ENCODE assay signal across 1 cellular context in the genomic region with DNA sequence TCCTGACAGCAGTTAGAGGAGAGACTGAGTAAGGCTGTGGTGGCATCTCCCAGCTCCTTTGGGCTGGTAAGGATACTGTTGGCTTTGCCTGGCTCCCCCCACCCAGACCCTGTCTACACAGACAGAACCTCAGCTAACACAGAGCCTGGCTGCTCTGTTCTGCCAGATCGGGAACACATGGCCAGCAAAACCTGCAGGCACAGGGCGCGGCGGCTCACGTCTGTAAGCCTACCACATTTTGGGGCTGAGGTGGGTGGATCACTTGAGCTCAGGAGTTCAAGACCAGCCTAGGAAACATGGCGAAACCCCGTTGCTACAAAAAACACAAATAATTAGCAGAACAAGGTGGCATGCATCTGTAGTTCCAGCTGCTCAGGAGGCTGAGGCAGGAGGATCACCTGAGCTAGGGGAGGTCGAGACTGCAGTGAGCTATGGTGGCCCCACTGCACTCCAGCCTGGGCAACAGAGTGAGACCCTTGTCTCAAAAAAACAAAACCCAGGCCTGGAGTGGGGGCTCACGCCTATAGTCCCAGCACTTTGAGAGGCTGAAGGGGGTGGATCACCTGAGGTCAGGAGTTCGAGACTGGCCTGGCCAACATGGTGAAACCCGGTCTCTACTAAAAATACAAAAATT.
TF ChIP-seq lines count a peak whose summit lies in the region.

No MANE protein-coding gene starts in this region.

TF ChIP-seq in K562, 482 proteins besides CTCF, POLR2A, EP300 and RAD21:
- TF ChIP-seq, protein P1, sequence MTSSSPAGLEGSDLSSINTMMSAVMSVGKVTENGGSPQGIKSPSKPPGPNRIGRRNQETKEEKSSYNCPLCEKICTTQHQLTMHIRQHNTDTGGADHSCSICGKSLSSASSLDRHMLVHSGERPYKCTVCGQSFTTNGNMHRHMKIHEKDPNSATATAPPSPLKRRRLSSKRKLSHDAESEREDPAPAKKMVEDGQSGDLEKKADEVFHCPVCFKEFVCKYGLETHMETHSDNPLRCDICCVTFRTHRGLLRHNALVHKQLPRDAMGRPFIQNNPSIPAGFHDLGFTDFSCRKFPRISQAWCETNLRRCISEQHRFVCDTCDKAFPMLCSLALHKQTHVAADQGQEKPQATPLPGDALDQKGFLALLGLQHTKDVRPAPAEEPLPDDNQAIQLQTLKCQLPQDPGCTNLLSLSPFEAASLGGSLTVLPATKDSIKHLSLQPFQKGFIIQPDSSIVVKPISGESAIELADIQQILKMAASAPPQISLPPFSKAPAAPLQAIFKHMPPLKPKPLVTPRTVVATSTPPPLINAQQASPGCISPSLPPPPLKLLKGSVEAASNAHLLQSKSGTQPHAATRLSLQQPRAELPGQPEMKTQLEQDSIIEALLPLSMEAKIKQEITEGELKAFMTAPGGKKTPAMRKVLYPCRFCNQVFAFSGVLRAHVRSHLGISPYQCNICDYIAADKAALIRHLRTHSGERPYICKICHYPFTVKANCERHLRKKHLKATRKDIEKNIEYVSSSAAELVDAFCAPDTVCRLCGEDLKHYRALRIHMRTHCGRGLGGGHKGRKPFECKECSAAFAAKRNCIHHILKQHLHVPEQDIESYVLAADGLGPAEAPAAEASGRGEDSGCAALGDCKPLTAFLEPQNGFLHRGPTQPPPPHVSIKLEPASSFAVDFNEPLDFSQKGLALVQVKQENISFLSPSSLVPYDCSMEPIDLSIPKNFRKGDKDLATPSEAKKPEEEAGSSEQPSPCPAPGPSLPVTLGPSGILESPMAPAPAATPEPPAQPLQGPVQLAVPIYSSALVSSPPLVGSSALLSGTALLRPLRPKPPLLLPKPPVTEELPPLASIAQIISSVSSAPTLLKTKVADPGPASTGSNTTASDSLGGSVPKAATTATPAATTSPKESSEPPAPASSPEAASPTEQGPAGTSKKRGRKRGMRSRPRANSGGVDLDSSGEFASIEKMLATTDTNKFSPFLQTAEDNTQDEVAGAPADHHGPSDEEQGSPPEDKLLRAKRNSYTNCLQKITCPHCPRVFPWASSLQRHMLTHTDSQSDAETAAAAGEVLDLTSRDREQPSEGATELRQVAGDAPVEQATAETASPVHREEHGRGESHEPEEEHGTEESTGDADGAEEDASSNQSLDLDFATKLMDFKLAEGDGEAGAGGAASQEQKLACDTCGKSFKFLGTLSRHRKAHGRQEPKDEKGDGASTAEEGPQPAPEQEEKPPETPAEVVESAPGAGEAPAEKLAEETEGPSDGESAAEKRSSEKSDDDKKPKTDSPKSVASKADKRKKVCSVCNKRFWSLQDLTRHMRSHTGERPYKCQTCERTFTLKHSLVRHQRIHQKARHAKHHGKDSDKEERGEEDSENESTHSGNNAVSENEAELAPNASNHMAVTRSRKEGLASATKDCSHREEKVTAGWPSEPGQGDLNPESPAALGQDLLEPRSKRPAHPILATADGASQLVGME (CRISPR knock-in tag; IDR thresholded peaks at IDR 0.05), result peak; percentile 7; the same call in 1 of the 2 replicates
- no peak for TF ChIP-seq ZNF766 (CRISPR knock-in tag; conservative IDR thresholded peaks at IDR 0.05)
- TF ChIP-seq KDM5B (IDR thresholded peaks at IDR 0.05; ENCODE audit: insufficient replicate concordance, low read depth, low read length), result no peak
- TF ChIP-seq, protein P2, sequence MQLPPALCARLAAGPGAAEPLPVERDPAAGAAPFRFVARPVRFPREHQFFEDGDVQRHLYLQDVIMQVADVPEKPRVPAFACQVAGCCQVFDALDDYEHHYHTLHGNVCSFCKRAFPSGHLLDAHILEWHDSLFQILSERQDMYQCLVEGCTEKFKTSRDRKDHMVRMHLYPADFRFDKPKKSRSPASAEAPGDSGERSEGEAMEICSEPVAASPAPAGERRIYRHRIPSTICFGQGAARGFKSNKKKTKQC (CRISPR knock-in tag; IDR thresholded peaks at IDR 0.05), result 0 out of 2 replicates have a peak, but pooled peaks have one; percentile 15
- TF ChIP-seq CBX5 (IDR thresholded peaks at IDR 0.05; ENCODE audit: borderline replicate concordance, low read depth), result no peak
- TF ChIP-seq NEUROD1 (IDR thresholded peaks at IDR 0.05; ENCODE audit: borderline replicate concordance, low read depth, low read length, partially characterized antibody), result no peak
- TF ChIP-seq ZNF121 (CRISPR knock-in tag; conservative IDR thresholded peaks at IDR 0.05), result peak; percentile 61; the same call in 1 of the 2 replicates
- no peak for TF ChIP-seq BCL6 (CRISPR knock-in tag; IDR thresholded peaks at IDR 0.05)
- no peak for TF ChIP-seq EWSR1 (IDR thresholded peaks at IDR 0.05; ENCODE audit: borderline replicate concordance, low read depth, partially characterized antibody)
- TF ChIP-seq TAL1 (IDR thresholded peaks at IDR 0.05), result no peak
- no peak for TF ChIP-seq ELF4 (CRISPR knock-in tag; IDR thresholded peaks at IDR 0.05)
- no peak for TF ChIP-seq TEAD4 (IDR thresholded peaks at IDR 0.05; ENCODE audit: low read length)
- TF ChIP-seq TEAD4 (CRISPR knock-in tag; IDR thresholded peaks at IDR 0.05; ENCODE audit: borderline replicate concordance), result peak; percentile 14; the same call in 1 of the 2 replicates
- TF ChIP-seq, protein P3, sequence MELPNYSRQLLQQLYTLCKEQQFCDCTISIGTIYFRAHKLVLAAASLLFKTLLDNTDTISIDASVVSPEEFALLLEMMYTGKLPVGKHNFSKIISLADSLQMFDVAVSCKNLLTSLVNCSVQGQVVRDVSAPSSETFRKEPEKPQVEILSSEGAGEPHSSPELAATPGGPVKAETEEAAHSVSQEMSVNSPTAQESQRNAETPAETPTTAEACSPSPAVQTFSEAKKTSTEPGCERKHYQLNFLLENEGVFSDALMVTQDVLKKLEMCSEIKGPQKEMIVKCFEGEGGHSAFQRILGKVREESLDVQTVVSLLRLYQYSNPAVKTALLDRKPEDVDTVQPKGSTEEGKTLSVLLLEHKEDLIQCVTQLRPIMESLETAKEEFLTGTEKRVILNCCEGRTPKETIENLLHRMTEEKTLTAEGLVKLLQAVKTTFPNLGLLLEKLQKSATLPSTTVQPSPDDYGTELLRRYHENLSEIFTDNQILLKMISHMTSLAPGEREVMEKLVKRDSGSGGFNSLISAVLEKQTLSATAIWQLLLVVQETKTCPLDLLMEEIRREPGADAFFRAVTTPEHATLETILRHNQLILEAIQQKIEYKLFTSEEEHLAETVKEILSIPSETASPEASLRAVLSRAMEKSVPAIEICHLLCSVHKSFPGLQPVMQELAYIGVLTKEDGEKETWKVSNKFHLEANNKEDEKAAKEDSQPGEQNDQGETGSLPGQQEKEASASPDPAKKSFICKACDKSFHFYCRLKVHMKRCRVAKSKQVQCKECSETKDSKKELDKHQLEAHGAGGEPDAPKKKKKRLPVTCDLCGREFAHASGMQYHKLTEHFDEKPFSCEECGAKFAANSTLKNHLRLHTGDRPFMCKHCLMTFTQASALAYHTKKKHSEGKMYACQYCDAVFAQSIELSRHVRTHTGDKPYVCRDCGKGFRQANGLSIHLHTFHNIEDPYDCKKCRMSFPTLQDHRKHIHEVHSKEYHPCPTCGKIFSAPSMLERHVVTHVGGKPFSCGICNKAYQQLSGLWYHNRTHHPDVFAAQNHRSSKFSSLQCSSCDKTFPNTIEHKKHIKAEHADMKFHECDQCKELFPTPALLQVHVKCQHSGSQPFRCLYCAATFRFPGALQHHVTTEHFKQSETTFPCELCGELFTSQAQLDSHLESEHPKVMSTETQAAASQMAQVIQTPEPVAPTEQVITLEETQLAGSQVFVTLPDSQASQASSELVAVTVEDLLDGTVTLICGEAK (IDR thresholded peaks at IDR 0.05), result no peak
- TF ChIP-seq, protein P3 (CRISPR knock-in tag; IDR thresholded peaks at IDR 0.05), result no peak
- TF ChIP-seq HNRNPL (IDR thresholded peaks at IDR 0.05; ENCODE audit: low read depth, low read length), result no peak
- TF ChIP-seq, protein P4, sequence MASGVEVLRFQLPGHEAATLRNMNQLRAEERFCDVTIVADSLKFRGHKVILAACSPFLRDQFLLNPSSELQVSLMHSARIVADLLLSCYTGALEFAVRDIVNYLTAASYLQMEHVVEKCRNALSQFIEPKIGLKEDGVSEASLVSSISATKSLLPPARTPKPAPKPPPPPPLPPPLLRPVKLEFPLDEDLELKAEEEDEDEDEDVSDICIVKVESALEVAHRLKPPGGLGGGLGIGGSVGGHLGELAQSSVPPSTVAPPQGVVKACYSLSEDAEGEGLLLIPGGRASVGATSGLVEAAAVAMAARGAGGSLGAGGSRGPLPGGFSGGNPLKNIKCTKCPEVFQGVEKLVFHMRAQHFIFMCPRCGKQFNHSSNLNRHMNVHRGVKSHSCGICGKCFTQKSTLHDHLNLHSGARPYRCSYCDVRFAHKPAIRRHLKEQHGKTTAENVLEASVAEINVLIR (CRISPR knock-in tag; IDR thresholded peaks at IDR 0.05), result no peak
- no peak for TF ChIP-seq ETS2 (tag; IDR thresholded peaks at IDR 0.05; ENCODE audit: borderline replicate concordance, poor library complexity, severe bottlenecking)
- TF ChIP-seq, protein P5, sequence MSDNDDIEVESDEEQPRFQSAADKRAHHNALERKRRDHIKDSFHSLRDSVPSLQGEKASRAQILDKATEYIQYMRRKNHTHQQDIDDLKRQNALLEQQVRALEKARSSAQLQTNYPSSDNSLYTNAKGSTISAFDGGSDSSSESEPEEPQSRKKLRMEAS (CRISPR knock-in tag; IDR thresholded peaks at IDR 0.05), result peak; percentile 30; the same call in 1 of the 2 replicates
- TF ChIP-seq NFIX (CRISPR knock-in tag; IDR thresholded peaks at IDR 0.05; ENCODE audit: low read depth), result no peak
- TF ChIP-seq ZNF785 (CRISPR knock-in tag; IDR thresholded peaks at IDR 0.05), result no peak
- no peak for TF ChIP-seq SIRT6 (IDR thresholded peaks at IDR 0.05; ENCODE audit: low read depth, low read length)
- TF ChIP-seq NFE2 (IDR thresholded peaks at IDR 0.05; ENCODE audit: low read depth), result no peak
- TF ChIP-seq BRD4 (IDR thresholded peaks at IDR 0.05), result no peak
- no peak for TF ChIP-seq DNMT1 (IDR thresholded peaks at IDR 0.05)
TF ChIP-seq in K562: peak in this region for 5.
